ENCODE assay signal across 8 cellular contexts in the genomic region with DNA sequence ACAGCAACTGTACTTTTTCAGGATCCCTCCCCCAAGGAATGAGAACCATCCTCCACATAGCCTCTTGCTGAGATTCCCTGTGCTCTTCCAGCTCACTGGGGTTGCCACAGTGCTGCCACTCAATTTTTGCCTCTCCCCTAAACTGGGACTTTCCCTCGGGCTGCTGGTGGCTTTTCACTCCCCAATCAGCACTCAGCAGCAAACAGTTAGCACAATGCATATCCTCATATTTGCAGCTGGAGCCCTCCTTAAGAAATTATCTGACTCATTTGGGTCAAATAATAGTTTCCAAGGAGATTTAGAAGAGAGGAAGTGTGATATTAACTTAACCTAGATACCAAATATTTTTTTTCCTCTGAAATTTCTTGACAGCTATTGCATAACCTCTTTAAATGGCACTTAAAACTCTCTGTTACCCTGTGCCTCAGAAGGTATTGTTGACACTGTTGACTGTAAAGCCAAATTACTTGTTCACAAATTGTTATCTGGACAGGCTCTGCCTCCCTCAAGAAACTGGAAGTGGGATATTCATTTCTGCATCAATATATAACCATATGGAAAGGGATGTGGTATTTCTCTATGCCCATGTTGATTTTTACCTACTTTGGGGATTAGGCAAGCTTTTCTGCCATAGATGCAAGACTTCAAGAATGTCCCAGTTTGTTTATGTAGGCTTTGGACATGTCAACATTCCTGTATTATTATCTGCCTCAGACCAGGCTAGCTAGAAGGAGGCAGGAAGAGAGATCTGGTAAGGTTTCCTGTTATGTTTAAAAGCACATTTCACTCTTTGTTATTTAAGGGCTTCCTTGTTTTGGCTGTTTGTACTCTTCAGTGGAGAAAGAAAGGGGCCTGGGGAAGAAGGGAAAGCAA. TPM values are rescaled to one million over a fixed set of nuclear protein-coding genes. Genes with fewer than 3 reads are reported as not detected.
A peak's percentile ranks its signal among the peaks of the same experiment; 100 is the strongest.
DNase-seq lines count a peak whose midpoint lies in the region; ATAC-seq and TF ChIP-seq lines count a peak whose summit lies in the region.

No MANE protein-coding gene starts in this region.

- H3K4me2 ChIP-seq in BLaER1, result peak overlapping the region; percentile 33

- intact Hi-C loops in thyroid gland (cut with DNase I), result no loop called here

- H3K27ac ChIP-seq in BLaER1 (0 out of 2 replicates have a peak overlapping the region, but pooled peaks have one; percentile 4), thyroid gland (peak overlapping the region in 2 of 3 donors; percentile 13 to 54)

- H3K27ac Mint-ChIP-seq in activated naive CD4-positive, alpha-beta T cell treated with anti-CD3 and anti-CD28 coated beads, Interleukin-2, amount 50 U/mL, for 72 hours, result peak overlapping the region in 1 of 2 donors; percentile 18

- no peak for TF ChIP-seq CTCF in thyroid gland (IDR thresholded peaks at IDR 0.05)

- DNase-seq in HT1080 (ENCODE audit: low read depth), result peak; percentile 75
- no peak for DNase-seq in activated naive CD4-positive, alpha-beta T cell treated with anti-CD3 and anti-CD28 coated beads, Interleukin-2, amount 50 U/mL, for 72 hours (ENCODE audit: low spot score in 2 of 2)
- DNase-seq in hepatic stellate cell (ENCODE audit: low spot score), result peak; percentile 33
- peak; percentile 22 to 38 for DNase-seq in thyroid gland
- no peak for DNase-seq in SKM-1 treated with dmso at 0.1 percent for 144 hours (lab: John Stamatoyannopoulos, UW; ENCODE audit: unreplicated experiment)
- no peak for DNase-seq in NCI-H526 treated with DMSO at 0.1 percent for 48 hours (lab: John Stamatoyannopoulos, UW)

- peaks cover 19 to 32% of the 10 kb centered on the region in 2 donors for H3K36me3 Mint-ChIP-seq in activated naive CD4-positive, alpha-beta T cell treated with anti-CD3 and anti-CD28 coated beads, Interleukin-2, amount 50 U/mL, for 72 hours

- TF ChIP-seq POLR2A in thyroid gland (IDR thresholded peaks at IDR 0.05), result no peak

- no peaks in the 10 kb centered on the region for H4K20me1 ChIP-seq in BLaER1

- no peaks in the 10 kb centered on the region for H3K9me3 Mint-ChIP-seq in activated naive CD4-positive, alpha-beta T cell treated with anti-CD3 and anti-CD28 coated beads, Interleukin-2, amount 50 U/mL, for 72 hours

- peak; percentile 30 for ATAC-seq in GM19468 (IDR thresholded peaks at IDR 0.05; ENCODE audit: extremely low read depth, unreplicated experiment)
- ATAC-seq in activated naive CD4-positive, alpha-beta T cell treated with anti-CD3 and anti-CD28 coated beads, Interleukin-2, amount 50 U/mL, for 72 hours, result peak; percentile 29 to 54

- H3K36me3 ChIP-seq in BLaER1, result peaks cover 84% of the 10 kb centered on the region
- no peaks in the 10 kb centered on the region for H3K36me3 ChIP-seq in thyroid gland

- H3K4me3 ChIP-seq in BLaER1 (no peak overlapping the region), thyroid gland (replicated peaks in 1 of 3) (no peak overlapping the region)

- 15 to 23% methylated on average over 1 of the region's 1 CpG for WGBS in thyroid gland, 2 donors

- H3K9me3 ChIP-seq in BLaER1, result no peaks in the 10 kb centered on the region
- H3K9me3 ChIP-seq in thyroid gland, result no peaks in the 10 kb centered on the region

- H3K27me3 ChIP-seq in BLaER1, result no peaks in the 10 kb centered on the region
- H3K27me3 ChIP-seq in thyroid gland, result no peaks in the 10 kb centered on the region

- no peak overlapping the region for H3K9ac ChIP-seq in BLaER1

- H3K4me1 ChIP-seq in BLaER1, result peaks cover 17% of the 10 kb centered on the region
- H3K4me1 ChIP-seq in thyroid gland, result peaks cover 26 to 42% of the 10 kb centered on the region in 2 donors

RNA-seq across cellular contexts. Expression of gene SEPTIN11, which starts 58.0 kb away (rescaled TPM):
- 134 and 158 TPM in 2 replicates for total RNA-seq in HT1080 (2014; rRNA removed; shearing (Covaris generic))
- polyA plus RNA-seq in HT1080 (2015; cell fraction: cytosol; rRNA removed), result 163 and 199 TPM in 2 replicates
- polyA plus RNA-seq in HT1080 (2015; cell fraction: nucleus; rRNA removed), result 157 and 172 TPM in 2 replicates
- 10 to 100 TPM; 20.6 to 23.2 TPM for total RNA-seq in activated naive CD4-positive, alpha-beta T cell treated with anti-CD3 and anti-CD28 coated beads, Interleukin-2, amount 50 U/mL, for 72 hours
- total RNA-seq in thyroid gland, result 100 to 1,000 TPM in 1 of 4 donors, 10 to 100 TPM in 3; 39.6 to 207 (median 69.1) TPM

Comparison
In these comparisons a context has a peak if more than half of its experiments do, and no peak if none do; other contexts are left out.
1. DNase-seq: peak in HT1080 (single experiment), hepatic stellate cell (single experiment) and thyroid gland (2 of 2); none in activated naive CD4-positive, alpha-beta T cell treated with anti-CD3 and anti-CD28 coated beads, Interleukin-2, amount 50 U/mL, for 72 hours (0 of 2), SKM-1 treated with dmso at 0.1 percent for 144 hours (single experiment) and NCI-H526 treated with DMSO at 0.1 percent for 48 hours (single experiment).